In the genomic region with DNA sequence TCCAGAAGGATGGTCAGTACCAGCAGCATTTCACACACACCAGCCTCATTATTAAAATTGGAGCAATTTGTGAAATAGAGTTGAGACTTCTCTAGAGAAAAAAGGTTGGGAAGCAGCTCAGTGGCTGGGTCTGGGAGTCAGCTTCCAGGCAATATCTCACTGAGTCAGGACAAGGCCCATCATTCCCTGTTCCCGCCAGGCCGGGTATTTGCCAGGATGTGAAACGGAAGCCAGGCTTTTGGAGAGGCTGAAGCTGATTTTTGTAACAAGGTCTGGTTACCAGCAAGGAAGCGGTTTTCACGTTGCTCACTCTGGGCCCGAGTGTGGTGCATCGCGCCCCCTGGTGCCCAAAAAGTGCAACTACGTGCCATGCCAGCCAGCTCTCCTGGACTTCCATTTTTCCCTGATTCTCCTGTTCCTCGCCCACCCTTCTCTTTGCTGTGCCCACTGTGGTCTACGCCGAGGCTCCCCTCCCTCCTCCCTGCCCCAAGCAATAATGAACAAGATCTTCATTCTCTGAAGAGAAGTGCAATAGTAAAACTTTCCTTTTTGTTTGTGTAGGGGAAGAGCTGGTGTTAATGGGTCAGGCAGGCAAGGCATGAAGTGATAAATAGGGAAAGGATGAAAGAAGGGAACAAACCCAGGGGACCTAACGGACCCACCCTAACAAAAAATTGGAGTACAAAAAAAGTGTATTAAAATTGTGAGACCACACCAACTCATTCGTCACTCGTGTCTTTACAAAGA, we compare ENCODE assay signal across 1 cellular context.
TF ChIP-seq lines count a peak whose summit lies in the region.

No MANE protein-coding gene starts in this region.

TF ChIP-seq in K562, 482 proteins besides CTCF, POLR2A, EP300 and RAD21 (continued from another document):
- TF ChIP-seq ZMIZ1 (IDR thresholded peaks at IDR 0.05; ENCODE audit: low read depth in 2 of 2, low read length in 2 of 2), result no peak
- no peak for TF ChIP-seq GTF2A2 (tag; IDR thresholded peaks at IDR 0.05)
- no peak for TF ChIP-seq ZNF253 (CRISPR knock-in tag; conservative IDR thresholded peaks at IDR 0.05)
- peak; percentile 92 for TF ChIP-seq CC2D1A (IDR thresholded peaks at IDR 0.05)
- no peak for TF ChIP-seq U2AF1 (optimal IDR thresholded peaks at IDR 0.05; ENCODE audit: low read depth, low read length)
- TF ChIP-seq COPS2 (conservative IDR thresholded peaks at IDR 0.05), result no peak
- no peak for TF ChIP-seq CBFA2T2 (conservative IDR thresholded peaks at IDR 0.05)
- no peak for TF ChIP-seq ZNF140 (CRISPR knock-in tag; IDR thresholded peaks at IDR 0.05)
- TF ChIP-seq ZFP30 (CRISPR knock-in tag; IDR thresholded peaks at IDR 0.05; ENCODE audit: borderline replicate concordance), result no peak
- TF ChIP-seq, protein P1, sequence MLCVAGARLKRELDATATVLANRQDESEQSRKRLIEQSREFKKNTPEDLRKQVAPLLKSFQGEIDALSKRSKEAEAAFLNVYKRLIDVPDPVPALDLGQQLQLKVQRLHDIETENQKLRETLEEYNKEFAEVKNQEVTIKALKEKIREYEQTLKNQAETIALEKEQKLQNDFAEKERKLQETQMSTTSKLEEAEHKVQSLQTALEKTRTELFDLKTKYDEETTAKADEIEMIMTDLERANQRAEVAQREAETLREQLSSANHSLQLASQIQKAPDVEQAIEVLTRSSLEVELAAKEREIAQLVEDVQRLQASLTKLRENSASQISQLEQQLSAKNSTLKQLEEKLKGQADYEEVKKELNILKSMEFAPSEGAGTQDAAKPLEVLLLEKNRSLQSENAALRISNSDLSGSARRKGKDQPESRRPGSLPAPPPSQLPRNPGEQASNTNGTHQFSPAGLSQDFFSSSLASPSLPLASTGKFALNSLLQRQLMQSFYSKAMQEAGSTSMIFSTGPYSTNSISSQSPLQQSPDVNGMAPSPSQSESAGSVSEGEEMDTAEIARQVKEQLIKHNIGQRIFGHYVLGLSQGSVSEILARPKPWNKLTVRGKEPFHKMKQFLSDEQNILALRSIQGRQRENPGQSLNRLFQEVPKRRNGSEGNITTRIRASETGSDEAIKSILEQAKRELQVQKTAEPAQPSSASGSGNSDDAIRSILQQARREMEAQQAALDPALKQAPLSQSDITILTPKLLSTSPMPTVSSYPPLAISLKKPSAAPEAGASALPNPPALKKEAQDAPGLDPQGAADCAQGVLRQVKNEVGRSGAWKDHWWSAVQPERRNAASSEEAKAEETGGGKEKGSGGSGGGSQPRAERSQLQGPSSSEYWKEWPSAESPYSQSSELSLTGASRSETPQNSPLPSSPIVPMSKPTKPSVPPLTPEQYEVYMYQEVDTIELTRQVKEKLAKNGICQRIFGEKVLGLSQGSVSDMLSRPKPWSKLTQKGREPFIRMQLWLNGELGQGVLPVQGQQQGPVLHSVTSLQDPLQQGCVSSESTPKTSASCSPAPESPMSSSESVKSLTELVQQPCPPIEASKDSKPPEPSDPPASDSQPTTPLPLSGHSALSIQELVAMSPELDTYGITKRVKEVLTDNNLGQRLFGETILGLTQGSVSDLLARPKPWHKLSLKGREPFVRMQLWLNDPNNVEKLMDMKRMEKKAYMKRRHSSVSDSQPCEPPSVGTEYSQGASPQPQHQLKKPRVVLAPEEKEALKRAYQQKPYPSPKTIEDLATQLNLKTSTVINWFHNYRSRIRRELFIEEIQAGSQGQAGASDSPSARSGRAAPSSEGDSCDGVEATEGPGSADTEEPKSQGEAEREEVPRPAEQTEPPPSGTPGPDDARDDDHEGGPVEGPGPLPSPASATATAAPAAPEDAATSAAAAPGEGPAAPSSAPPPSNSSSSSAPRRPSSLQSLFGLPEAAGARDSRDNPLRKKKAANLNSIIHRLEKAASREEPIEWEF (CRISPR knock-in tag; IDR thresholded peaks at IDR 0.05), result no peak
- no peak for TF ChIP-seq CSDE1 (IDR thresholded peaks at IDR 0.05)
- no peak for TF ChIP-seq ZKSCAN3 (CRISPR knock-in tag; IDR thresholded peaks at IDR 0.05)
- TF ChIP-seq ZNF639 (CRISPR knock-in tag; conservative IDR thresholded peaks at IDR 0.05 in 1 of 2, IDR thresholded peaks at IDR 0.05 in 1 of 2), result no peak
- no peak for TF ChIP-seq HNRNPH1 (optimal IDR thresholded peaks at IDR 0.05; ENCODE audit: low read depth, low read length)
- TF ChIP-seq ZNF282 (CRISPR knock-in tag; IDR thresholded peaks at IDR 0.05), result no peak
- no peak for TF ChIP-seq CXXC5 (CRISPR knock-in tag; IDR thresholded peaks at IDR 0.05)
- TF ChIP-seq HNRNPK (IDR thresholded peaks at IDR 0.05; ENCODE audit: low read depth, low read length, poor library complexity, severe bottlenecking), result no peak
- TF ChIP-seq RBM15 (IDR thresholded peaks at IDR 0.05; ENCODE audit: insufficient read depth, low read length), result no peak
- 0 out of 2 replicates have a peak, but pooled peaks have one; percentile 21 for TF ChIP-seq SPI1 (IDR thresholded peaks at IDR 0.05; ENCODE audit: borderline replicate concordance, low read depth, low read length)
